29 cellular contexts compared by ENCODE assay signal in genomic region chr18:25727281-25727680, GRCh38.
DNase-seq lines count a peak whose midpoint lies in the region; ATAC-seq and TF ChIP-seq lines count a peak whose summit lies in the region.
"Had no signal": no experiment of that assay in that cellular context is flagged by ENCODE, and none has a peak within 500 bp of the region (broad histone marks: within the 10 kb centered on the region; RNA-seq: fewer than 3 reads in every experiment).

No MANE protein-coding gene starts in this region.

- no peaks in the 10 kb centered on the region for H4K20me1 ChIP-seq in IMR-90 (ENCODE audit: insufficient read depth, low read length)
- H4K20me1 ChIP-seq: BLaER1 treated with 17β-estradiol and CSF1 and Interleukin-3, amounts not matched to agents 10 nM and 100 nM had no signal

- no peak for ATAC-seq in IMR-90 (ENCODE audit: low read depth)
- no peak for ATAC-seq in mucosa of descending colon
- ATAC-seq: activated CD8-positive, alpha-beta T cell treated with anti-CD3 and anti-CD28 coated beads, Interleukin-2, amount 10 ng/mL, durations not matched to agents 7 days and 5 days; gastroesophageal sphincter; HCT116; SK-N-SH treated with all-trans-retinoic acid at 6 μM for 48 hours; T-helper 17 cell had no signal

- H3K27me3 Mint-ChIP-seq in glutamatergic neuron (ENCODE audit: unreplicated experiment), result peaks cover 9% of the 10 kb centered on the region
- H3K27me3 Mint-ChIP-seq: dendritic cell treated with granulocyte-macrophage colony-stimulating factor and Interleukin-4, amounts not matched to agents 40 ng/mL and 50 ng/mL, for 4 days had no signal

- POLR2A ChIA-PET in IMR-90 (lab: Charles Lee; ENCODE audit: unreplicated experiment), result no interaction called here

- no peaks in the 10 kb centered on the region for H3K36me3 ChIP-seq in IMR-90 (ENCODE audit: control insufficient read depth, insufficient read depth, low read length)
- no peaks in the 10 kb centered on the region for H3K36me3 ChIP-seq in mucosa of descending colon (ENCODE audit: low read depth)
- H3K36me3 ChIP-seq: BLaER1 treated with 17β-estradiol and CSF1 and Interleukin-3, amounts not matched to agents 10 nM and 100 nM; gastroesophageal sphincter; prostate gland had no signal

- H3K4me1 Mint-ChIP-seq in glutamatergic neuron (ENCODE audit: low read depth, unreplicated experiment), result peaks cover 43% of the 10 kb centered on the region
- H3K4me1 Mint-ChIP-seq: activated naive CD8-positive, alpha-beta T cell treated with anti-CD3 and anti-CD28 coated beads for 36 hours; memory B cell; T-helper 17 cell had no signal

- no peaks in the 10 kb centered on the region for H3K9me1 ChIP-seq in IMR-90 (ENCODE audit: insufficient read depth, low read length)

- H2BK15ac ChIP-seq in IMR-90 (ENCODE audit: low read depth, low read length), result no peak overlapping the region

- H3K23ac ChIP-seq in IMR-90 (ENCODE audit: low read depth, low read length), result no peak overlapping the region

- H2BK120ac ChIP-seq in IMR-90 (ENCODE audit: low read depth, low read length), result no peak overlapping the region

- BruUV-seq in IMR-90 (replicated peaks; lab: Mats Ljungman, UMichigan), result no TSS peak

- peaks cover 27% of the 10 kb centered on the region for H3K36me3 Mint-ChIP-seq in glutamatergic neuron (ENCODE audit: unreplicated experiment)
- H3K36me3 Mint-ChIP-seq: activated naive CD8-positive, alpha-beta T cell treated with anti-CD3 and anti-CD28 coated beads for 36 hours; memory B cell had no signal

- no peak overlapping the region for H4K91ac ChIP-seq in IMR-90 (ENCODE audit: insufficient read depth, low read depth, low read length)

- no peak overlapping the region for H2BK20ac ChIP-seq in IMR-90 (ENCODE audit: low read depth, low read length)

- TF ChIP-seq RAD21 in IMR-90 (IDR thresholded peaks at IDR 0.05; ENCODE audit: low read length), result no peak

- dilution Hi-C loops in IMR-90 (cut with HindIII; ENCODE audit: low sequenced_read_pairs, unreplicated experiment), result no loop called here

- CTCF ChIA-PET in IMR-90 (lab: Yijun Ruan, JAX), result no interaction called here

- H3K4ac ChIP-seq in IMR-90 (ENCODE audit: low read depth, low read length), result no peak overlapping the region

- H3K27ac ChIP-seq in IMR-90 (ENCODE audit: insufficient read depth, low read length), result no peak overlapping the region
- H3K27ac ChIP-seq: BLaER1 treated with 17β-estradiol and CSF1 and Interleukin-3, amounts not matched to agents 10 nM and 100 nM; gastroesophageal sphincter; prostate gland; RWPE1 had no signal

- no peak overlapping the region for H2BK5ac ChIP-seq in IMR-90 (ENCODE audit: low read depth, low read length, poor library complexity, severe bottlenecking)

- peaks cover 16% of the 10 kb centered on the region for H3K9me3 Mint-ChIP-seq in glutamatergic neuron (ENCODE audit: unreplicated experiment)

- no CpG with 5 or more reads among the region's 2 CpGs for WGBS in IMR-90 (ENCODE audit: extremely low coverage in 2 of 2, insufficient read length in 1 of 2), 2 experiments

- in situ Hi-C loops in IMR-90 (cut with MboI; ENCODE audit: low sequenced_read_pairs), result no loop called here

- H3K14ac ChIP-seq in IMR-90 (replicated peaks; ENCODE audit: low read depth, low read length), result no peak overlapping the region

- H3K18ac ChIP-seq in IMR-90 (ENCODE audit: low read depth, low read length), result no peak overlapping the region

- H3K56ac ChIP-seq in IMR-90 (ENCODE audit: extremely low read depth, insufficient read depth, low read length), result no peak overlapping the region

- H4K8ac ChIP-seq in IMR-90 (ENCODE audit: low read depth in 2 of 2, low read length in 2 of 2), result no peak overlapping the region

- H3K4me3 ChIP-seq in IMR-90 (ENCODE audit: insufficient read depth, low read depth, low read length), result no peak overlapping the region
- H3K4me3 ChIP-seq in mucosa of descending colon, result no peak overlapping the region
- H3K4me3 ChIP-seq: BLaER1 treated with 17β-estradiol and CSF1 and Interleukin-3, amounts not matched to agents 10 nM and 100 nM; gastroesophageal sphincter; prostate gland had no signal

- H3K9ac ChIP-seq in IMR-90 (ENCODE audit: low read depth, low read length), result no peak overlapping the region
- H3K9ac ChIP-seq: BLaER1 treated with 17β-estradiol and CSF1 and Interleukin-3, amounts not matched to agents 10 nM and 100 nM had no signal

- H3K4me2 ChIP-seq in IMR-90 (ENCODE audit: low read depth, low read length), result no peak overlapping the region

- H3K9me3 ChIP-seq in IMR-90 (ENCODE audit: control insufficient read depth, insufficient read depth, low read length) (no peaks in the 10 kb centered on the region; the same call in 1 of the 2 replicates), mucosa of descending colon (no peaks in the 10 kb centered on the region)
- H3K9me3 ChIP-seq: prostate gland had no signal

- H2AK5ac ChIP-seq in IMR-90 (ENCODE audit: low read depth, low read length), result no peak overlapping the region

- H3K4me1 ChIP-seq in IMR-90 (ENCODE audit: control insufficient read depth, insufficient read depth, low read length) (no peaks in the 10 kb centered on the region), mucosa of descending colon (ENCODE audit: low read depth) (no peaks in the 10 kb centered on the region)
- H3K4me1 ChIP-seq: gastroesophageal sphincter, prostate gland had no signal

- peak overlapping the region; percentile 98 for H3K27ac Mint-ChIP-seq in glutamatergic neuron (ENCODE audit: unreplicated experiment)
- H3K27ac Mint-ChIP-seq: activated CD8-positive, alpha-beta T cell treated with anti-CD3 and anti-CD28 coated beads, Interleukin-2, amount 10 ng/mL, durations not matched to agents 7 days and 5 days; activated naive CD8-positive, alpha-beta T cell treated with anti-CD3 and anti-CD28 coated beads for 36 hours; dendritic cell treated with granulocyte-macrophage colony-stimulating factor and Interleukin-4, amounts not matched to agents 40 ng/mL and 50 ng/mL, for 4 days; memory B cell; T-helper 17 cell had no signal

- H3K79me1 ChIP-seq in IMR-90 (ENCODE audit: low read depth in 1 of 2, low read length in 2 of 2), result no peaks in the 10 kb centered on the region

- DNase-seq in Daoy (ENCODE audit: low read depth) (peak; percentile 32), IMR-90 (peak; percentile 28), NCI-H524 treated with DMSO at 0.1 percent for 48 hours (lab: John Stamatoyannopoulos, UW) (peak; percentile 81), glutamatergic neuron (no peak), NCI-H526 treated with DMSO at 0.1 percent for 48 hours (lab: John Stamatoyannopoulos, UW) (no peak), NCI-H1092 (lab: John Stamatoyannopoulos, UW) (no peak), mucosa of descending colon (no peak)
- DNase-seq: activated CD4-positive, alpha-beta T cell treated with anti-CD3 and anti-CD28 coated beads for 1 hour; activated CD8-positive, alpha-beta T cell treated with anti-CD3 and anti-CD28 coated beads, Interleukin-2, amount 10 ng/mL, durations not matched to agents 7 days and 5 days; activated effector memory CD4-positive, alpha-beta T cell treated with anti-CD3 and anti-CD28 coated beads, Interleukin-2, amount 50 U/mL, for 16 hours; activated naive CD8-positive, alpha-beta T cell treated with anti-CD3 and anti-CD28 coated beads for 36 hours; activated T-cell treated with anti-CD3 and anti-CD28 coated beads for 4 hours; aorta; EL; hypothalamus; KG1; NCI-H1436 treated with DMSO at 0.1 percent for 48 hours; nucleus accumbens; stimulated activated CD4-positive, alpha-beta T cell treated with anti-CD3 and anti-CD28 coated beads, Interleukin-15, amount 100 ng/mL, for 24 hours; stimulated activated naive CD4-positive, alpha-beta T cell; T-helper 17 cell had no signal

- TF ChIP-seq CTCF in IMR-90 (conservative IDR thresholded peaks at IDR 0.05; ENCODE audit: low read depth, low read length) (no peak), glutamatergic neuron (IDR thresholded peaks at IDR 0.05; ENCODE audit: partially characterized antibody, unreplicated experiment) (no peak), mucosa of descending colon (IDR thresholded peaks at IDR 0.05) (no peak)

- no peak for TF ChIP-seq POLR2A in IMR-90 (IDR thresholded peaks at IDR 0.05; ENCODE audit: low read depth, low read length)

- no peaks in the 10 kb centered on the region for H3K27me3 ChIP-seq in IMR-90 (ENCODE audit: control insufficient read depth, insufficient read depth, low read length)

- H2AFZ ChIP-seq in IMR-90 (replicated peaks; ENCODE audit: low read length, poor library complexity), result no peak overlapping the region

- no peak overlapping the region for H4K5ac ChIP-seq in IMR-90 (ENCODE audit: low read depth, low read length)

- no peak overlapping the region for H2AK9ac ChIP-seq in IMR-90 (replicated peaks; ENCODE audit: low read depth, low read length, poor library complexity)

- intact Hi-C loops in IMR-90 (cut with micrococcal nuclease) (no loop called here), mucosa of descending colon (cut with DNase I, micrococcal nuclease) (no loop called here)

- H3K4me3 Mint-ChIP-seq in glutamatergic neuron (ENCODE audit: unreplicated experiment), result peak overlapping the region; percentile 82
- H3K4me3 Mint-ChIP-seq: activated CD8-positive, alpha-beta T cell treated with anti-CD3 and anti-CD28 coated beads, Interleukin-2, amount 10 ng/mL, durations not matched to agents 7 days and 5 days; activated naive CD8-positive, alpha-beta T cell treated with anti-CD3 and anti-CD28 coated beads for 36 hours; dendritic cell treated with granulocyte-macrophage colony-stimulating factor and Interleukin-4, amounts not matched to agents 40 ng/mL and 50 ng/mL, for 4 days; memory B cell; T-helper 17 cell had no signal

TF ChIP-seq in IMR-90, 13 proteins besides CTCF, POLR2A, EP300 and RAD21 (continues in another document):
- TF ChIP-seq, protein P1, sequence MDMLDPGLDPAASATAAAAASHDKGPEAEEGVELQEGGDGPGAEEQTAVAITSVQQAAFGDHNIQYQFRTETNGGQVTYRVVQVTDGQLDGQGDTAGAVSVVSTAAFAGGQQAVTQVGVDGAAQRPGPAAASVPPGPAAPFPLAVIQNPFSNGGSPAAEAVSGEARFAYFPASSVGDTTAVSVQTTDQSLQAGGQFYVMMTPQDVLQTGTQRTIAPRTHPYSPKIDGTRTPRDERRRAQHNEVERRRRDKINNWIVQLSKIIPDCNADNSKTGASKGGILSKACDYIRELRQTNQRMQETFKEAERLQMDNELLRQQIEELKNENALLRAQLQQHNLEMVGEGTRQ (IDR thresholded peaks at IDR 0.05; ENCODE audit: low read depth, low read length), result no peak
- TF ChIP-seq CEBPB (IDR thresholded peaks at IDR 0.05; ENCODE audit: low read depth, low read length) (no peak), SMC3 (IDR thresholded peaks at IDR 0.05; ENCODE audit: low read depth, low read length) (no peak), ELK1 (IDR thresholded peaks at IDR 0.05; ENCODE audit: borderline replicate concordance, low read depth, low read length) (no peak)

Comparison
In these comparisons a context has a peak if more than half of its experiments do, and no peak if none do; other contexts are left out.
1. DNase-seq: peak in Daoy (single experiment), IMR-90 (single experiment) and NCI-H524 treated with DMSO at 0.1 percent for 48 hours (single experiment); none in glutamatergic neuron (single experiment), NCI-H526 treated with DMSO at 0.1 percent for 48 hours (single experiment), NCI-H1092 (single experiment) and mucosa of descending colon (0 of 3).